ENCODE assay signal across 16 cellular contexts in the genomic region with DNA sequence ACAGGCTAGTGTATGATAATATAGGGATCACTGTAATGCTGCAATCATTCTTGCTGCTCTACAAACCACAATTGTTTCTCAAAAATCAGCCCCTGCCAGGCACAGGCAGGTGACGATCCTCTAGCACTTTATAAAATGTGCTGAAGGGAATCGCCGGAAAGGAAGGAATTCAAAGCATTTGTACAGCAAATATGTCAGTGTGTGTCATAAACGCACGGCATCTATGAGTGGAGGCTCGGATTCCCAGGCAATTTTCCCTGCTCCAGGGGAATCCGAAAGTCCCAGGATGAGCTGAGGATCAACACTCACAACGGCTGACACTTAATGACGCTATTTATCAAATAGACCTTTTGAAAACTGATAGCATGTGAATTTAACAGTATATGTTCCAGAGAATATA. TPM values are rescaled to one million over a fixed set of nuclear protein-coding genes. Genes with fewer than 3 reads are reported as not detected.
DNase-seq lines count a peak whose midpoint lies in the region; ATAC-seq and TF ChIP-seq lines count a peak whose summit lies in the region.
"Had no signal": no experiment of that assay in that cellular context is flagged by ENCODE, and none has a peak within 500 bp of the region (broad histone marks: within the 10 kb centered on the region; RNA-seq: fewer than 3 reads in every experiment).

No MANE protein-coding gene starts in this region.

- peaks cover 70% of the 10 kb centered on the region for H3K27me3 ChIP-seq in PC-3 (ENCODE audit: low read length)

- no peaks in the 10 kb centered on the region for H3K9me3 ChIP-seq in PC-3 (ENCODE audit: low read length)
- H3K9me3 ChIP-seq: adrenal gland, left lung had no signal

- H3K4me2 ChIP-seq in PC-3 (ENCODE audit: low read length) = peak overlapping the region; percentile 48

- H3K27ac ChIP-seq in PC-3 (ENCODE audit: low read length) = no peak overlapping the region
- H3K27ac ChIP-seq: adrenal gland, left lung, skin epidermis had no signal

- H3K9ac ChIP-seq in PC-3 (ENCODE audit: low read length) = no peak overlapping the region

- POLR2A ChIA-PET in PC-3 (lab: Charles Lee; ENCODE audit: unreplicated experiment) = no interaction called here

- H3K9me3 Mint-ChIP-seq in activated T-cell treated with anti-CD3 and anti-CD28 coated beads, Interleukin-2, amount 50 U/mL, for 24 hours = no peaks in the 10 kb centered on the region

- H3K4me1 Mint-ChIP-seq in activated T-cell treated with anti-CD3 and anti-CD28 coated beads, Interleukin-2, amount 50 U/mL, for 24 hours (ENCODE audit: low read depth) = no peaks in the 10 kb centered on the region

- peaks cover 9% of the 10 kb centered on the region for H3K4me1 ChIP-seq in PC-3 (ENCODE audit: insufficient read depth, low read length)
- H3K4me1 ChIP-seq: adrenal gland, left lung had no signal

- DNase-seq in GM03348 (ENCODE audit: low spot score) (peak; percentile 66), PC-3 (peak; percentile 55), epithelial cell of proximal tubule (ENCODE audit: low read depth) (peak; percentile 10), skeletal muscle cell (ENCODE audit: low read depth) (peak; percentile 12), COR-L47 (lab: John Stamatoyannopoulos, UW) (no peak), medulla oblongata (ENCODE audit: extremely low spot score) (no peak)
- DNase-seq in activated T-cell treated with anti-CD3 and anti-CD28 coated beads, Interleukin-2, amount 50 U/mL, for 24 hours = no peak
- DNase-seq: activated CD4-positive, CD25-positive, alpha-beta regulatory T cell; activated CD8-positive, alpha-beta memory T cell treated with anti-CD3 and anti-CD28 coated beads, Interleukin-2, amount 50 U/mL, for 4 hours; adrenal gland; Calu3; effector CD8-positive, alpha-beta T cell; left lung; NCI-H1694 treated with DMSO at 0.1 percent for 48 hours had no signal

- peak; percentile 69 for ATAC-seq in PC-3
- ATAC-seq: left lung had no signal

- no peaks in the 10 kb centered on the region for H4K20me1 ChIP-seq in PC-3 (ENCODE audit: low read length)

- H3K79me2 ChIP-seq in PC-3 (ENCODE audit: low read length) = no peaks in the 10 kb centered on the region

- H3F3A ChIP-seq in PC-3 (ENCODE audit: low read length, unreplicated experiment) = no peaks in the 10 kb centered on the region

- no peak overlapping the region for H2AFZ ChIP-seq in PC-3 (ENCODE audit: low read length)

- no TSS peak for BruUV-seq in PC-3 (replicated peaks; lab: Mats Ljungman, UMichigan)

- H3K36me3 Mint-ChIP-seq in activated T-cell treated with anti-CD3 and anti-CD28 coated beads, Interleukin-2, amount 50 U/mL, for 24 hours (ENCODE audit: low read depth) = no peaks in the 10 kb centered on the region

- no peaks in the 10 kb centered on the region for H3K36me3 ChIP-seq in PC-3 (ENCODE audit: low read depth, low read length)
- H3K36me3 ChIP-seq: adrenal gland, left lung had no signal

- CTCF ChIA-PET in PC-3 (lab: Charles Lee) = no interaction called here

- peak overlapping the region; percentile 15; the same call in 1 of the 2 replicates for H3K4me3 ChIP-seq in PC-3 (ENCODE audit: low read length)
- no peak overlapping the region for H3K4me3 ChIP-seq in epithelial cell of proximal tubule (ENCODE audit: low read depth, low read length)
- no peak overlapping the region for H3K4me3 ChIP-seq in skeletal muscle cell (ENCODE audit: low read depth, low read length)
- H3K4me3 ChIP-seq: adrenal gland, left lung, skin epidermis had no signal

- no peak for TF ChIP-seq CTCF in PC-3 (conservative IDR thresholded peaks at IDR 0.05; ENCODE audit: low read depth, low read length)
- TF ChIP-seq CTCF in epithelial cell of proximal tubule (conservative IDR thresholded peaks at IDR 0.05; ENCODE audit: low read depth, low read length) = no peak

- no peak overlapping the region for H3K27ac Mint-ChIP-seq in activated T-cell treated with anti-CD3 and anti-CD28 coated beads, Interleukin-2, amount 50 U/mL, for 24 hours
- H3K27ac Mint-ChIP-seq: nephron had no signal

- intact Hi-C loops in PC-3 (cut with micrococcal nuclease) = no loop called here

- H3K4me3 Mint-ChIP-seq in activated T-cell treated with anti-CD3 and anti-CD28 coated beads, Interleukin-2, amount 50 U/mL, for 24 hours = no peak overlapping the region
- H3K4me3 Mint-ChIP-seq: nephron had no signal

- H3K27me3 Mint-ChIP-seq in activated T-cell treated with anti-CD3 and anti-CD28 coated beads, Interleukin-2, amount 50 U/mL, for 24 hours = peaks cover 22% of the 10 kb centered on the region

- no peaks in the 10 kb centered on the region for H3K9me2 ChIP-seq in PC-3 (replicated peaks; ENCODE audit: low read length)

RNA-seq across cellular contexts. Expression of gene PHACTR1, which starts 1.5 kb away (rescaled TPM):
- not detected in 2 replicates for total RNA-seq in PC-3 (2014; rRNA removed)
- 0.98 and 2.3 TPM in 2 replicates for total RNA-seq in epithelial cell of proximal tubule

Comparison
In these comparisons a context has a peak if more than half of its experiments do, and no peak if none do; other contexts are left out.
1. DNase-seq: peak in GM03348 (single experiment), PC-3 (single experiment), epithelial cell of proximal tubule (single experiment) and skeletal muscle cell (single experiment); none in COR-L47 (single experiment), activated T-cell treated with anti-CD3 and anti-CD28 coated beads, Interleukin-2, amount 50 U/mL, for 24 hours (single experiment) and medulla oblongata (single experiment).